In the genomic region with DNA sequence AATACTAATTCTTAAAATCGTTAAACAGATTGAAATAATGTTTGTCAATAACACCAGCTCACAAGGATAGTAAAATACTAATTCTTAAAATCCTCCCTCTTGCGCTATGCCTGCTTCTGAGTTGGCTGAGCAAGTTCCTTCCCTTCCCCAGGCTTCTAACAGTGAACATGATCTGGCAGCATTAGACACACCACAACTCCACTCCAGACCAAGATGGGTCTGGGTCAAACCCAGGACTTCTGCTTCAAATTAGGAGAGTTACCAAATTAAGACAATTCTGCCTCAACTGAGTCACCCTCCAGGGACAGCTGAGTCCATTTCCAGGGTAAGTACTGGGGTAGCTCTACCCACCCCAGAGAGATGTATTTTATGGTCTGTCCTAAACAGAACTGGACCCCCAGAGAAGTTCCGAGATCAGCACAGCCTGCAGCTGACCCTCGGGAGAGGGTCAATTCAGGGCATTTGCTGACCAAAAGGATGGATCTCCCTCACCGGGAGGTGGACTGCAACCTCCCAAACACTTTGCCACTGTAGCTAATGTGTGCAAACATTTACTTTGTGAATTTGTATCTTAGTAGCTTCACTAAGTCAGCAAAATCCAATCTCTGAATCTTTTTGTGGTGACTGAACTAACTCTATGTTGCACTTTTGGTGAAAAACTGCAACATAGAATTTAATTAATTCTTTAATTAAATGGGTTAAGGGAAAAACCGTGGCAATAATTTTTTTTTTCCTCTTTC, we compare ENCODE assay signal across 19 cellular contexts. TPM values are rescaled to one million over a fixed set of nuclear protein-coding genes. Genes with fewer than 3 reads are reported as not detected.
DNase-seq lines count a peak whose midpoint lies in the region; ATAC-seq and TF ChIP-seq lines count a peak whose summit lies in the region.
"Had no signal": no experiment of that assay in that cellular context is flagged by ENCODE, and none has a peak within 500 bp of the region (broad histone marks: within the 10 kb centered on the region; RNA-seq: fewer than 3 reads in every experiment).

No MANE protein-coding gene starts in this region.

- peaks cover 18% of the 10 kb centered on the region for H3K36me3 Mint-ChIP-seq in activated CD8-positive, alpha-beta memory T cell treated with anti-CD3 and anti-CD28 coated beads, Interleukin-2, amount 10 ng/mL, durations not matched to agents 7 days and 5 days

- H3K4me3 ChIP-seq in adipocyte (ENCODE audit: low read length) = no peak overlapping the region
- H3K4me3 ChIP-seq in aorta (ENCODE audit: low read length in 2 of 2) = no peak overlapping the region
- no peak overlapping the region for H3K4me3 ChIP-seq in gastroesophageal sphincter
- H3K4me3 ChIP-seq: body of pancreas, dorsolateral prefrontal cortex had no signal

- H3K9me3 Mint-ChIP-seq in activated CD8-positive, alpha-beta memory T cell treated with anti-CD3 and anti-CD28 coated beads, Interleukin-2, amount 10 ng/mL, durations not matched to agents 7 days and 5 days (ENCODE audit: low read depth) = peaks cover 8% of the 10 kb centered on the region

- CTCF ChIA-PET in activated CD8-positive, alpha-beta memory T cell treated with anti-CD3 and anti-CD28 coated beads, Interleukin-2, amount 10 ng/mL, durations not matched to agents 7 days and 5 days (lab: Charles Lee) = no interaction called here

- no peak overlapping the region for H3K9ac ChIP-seq in adipocyte (ENCODE audit: low read length)
- H3K9ac ChIP-seq: parathyroid adenoma had no signal

- no peak for TF ChIP-seq CTCF in gastroesophageal sphincter (IDR thresholded peaks at IDR 0.05)

- peaks cover 2% of the 10 kb centered on the region for H3K27me3 Mint-ChIP-seq in activated CD8-positive, alpha-beta memory T cell treated with anti-CD3 and anti-CD28 coated beads, Interleukin-2, amount 10 ng/mL, durations not matched to agents 7 days and 5 days
- H3K27me3 Mint-ChIP-seq: stimulated activated naive CD8-positive, alpha-beta T cell treated with anti-CD3 and anti-CD28 coated beads, Interleukin-15, amount 100 ng/mL, for 72 hours had no signal

- peak; percentile 46 for DNase-seq in activated CD8-positive, alpha-beta memory T cell treated with anti-CD3 and anti-CD28 coated beads for 24 hours
- DNase-seq in activated CD8-positive, alpha-beta memory T cell treated with anti-CD3 and anti-CD28 coated beads, Interleukin-2, amount 10 ng/mL, durations not matched to agents 7 days and 5 days = no peak
- DNase-seq in adipocyte (ENCODE audit: low read depth) (peak; percentile 61), medulla oblongata (ENCODE audit: extremely low spot score) (peak; percentile 12), aorta (no peak)
- DNase-seq: activated naive CD4-positive, alpha-beta T cell; body of pancreas; dorsolateral prefrontal cortex; foreskin melanocyte; Kasumi-1; NCI-H187; NCI-H446; stimulated activated naive CD8-positive, alpha-beta T cell treated with anti-CD3 and anti-CD28 coated beads, Interleukin-15, amount 100 ng/mL, for 72 hours had no signal

- no peak for ATAC-seq in activated CD8-positive, alpha-beta memory T cell treated with anti-CD3 and anti-CD28 coated beads, Interleukin-2, amount 10 ng/mL, durations not matched to agents 7 days and 5 days
- peak; percentile 38 for ATAC-seq in aorta (ENCODE audit: low FRiP score)
- no peak for ATAC-seq in HG03378 (IDR thresholded peaks at IDR 0.05; ENCODE audit: unreplicated experiment)
- ATAC-seq in gastroesophageal sphincter = no peak
- no peak for ATAC-seq in GM21367 (IDR thresholded peaks at IDR 0.05; ENCODE audit: unreplicated experiment)
- ATAC-seq: body of pancreas; stimulated activated naive CD8-positive, alpha-beta T cell treated with anti-CD3 and anti-CD28 coated beads, Interleukin-15, amount 100 ng/mL, for 72 hours had no signal

- H3K4me1 ChIP-seq in adipocyte (ENCODE audit: control insufficient read depth, insufficient read depth, low read length) (peaks cover 14% of the 10 kb centered on the region), aorta (ENCODE audit: control insufficient read depth in 1 of 2, insufficient read depth in 2 of 2, low read length in 2 of 2) (no peaks in the 10 kb centered on the region), gastroesophageal sphincter (peaks cover 0 to 6% (median 0%) of the 10 kb centered on the region in 3 donors)
- H3K4me1 ChIP-seq: body of pancreas, parathyroid adenoma had no signal

- intact Hi-C loops in aorta (cut with DNase I) = no loop called here

- H3K36me3 ChIP-seq in adipocyte (ENCODE audit: control insufficient read depth, insufficient read depth, low read length, severe bottlenecking) (no peaks in the 10 kb centered on the region), aorta (ENCODE audit: control insufficient read depth in 1 of 2, insufficient read depth in 2 of 2, low read length in 1 of 2) (no peaks in the 10 kb centered on the region), gastroesophageal sphincter (no peaks in the 10 kb centered on the region)

- no peak overlapping the region for H3K27ac Mint-ChIP-seq in activated CD8-positive, alpha-beta memory T cell treated with anti-CD3 and anti-CD28 coated beads, Interleukin-2, amount 10 ng/mL, durations not matched to agents 7 days and 5 days
- H3K27ac Mint-ChIP-seq: mesothelial cell of epicardium; stimulated activated naive CD8-positive, alpha-beta T cell treated with anti-CD3 and anti-CD28 coated beads, Interleukin-15, amount 100 ng/mL, for 72 hours had no signal

- WGBS in aorta, 2 donors = 43 to 48% methylated on average over 6 of the region's 6 CpGs
- WGBS in gastroesophageal sphincter (ENCODE audit: low coverage in 1 of 2), 2 donors = 46 to 66% methylated on average over 6 of the region's 6 CpGs

- H3K27me3 ChIP-seq in adipocyte (replicated peaks; ENCODE audit: control insufficient read depth, insufficient read depth, low read length) (no peaks in the 10 kb centered on the region), aorta (ENCODE audit: control insufficient read depth in 1 of 2, insufficient read depth in 2 of 2, low read length in 1 of 2) (no peaks in the 10 kb centered on the region), gastroesophageal sphincter (no peaks in the 10 kb centered on the region)
- H3K27me3 ChIP-seq: body of pancreas, dorsolateral prefrontal cortex had no signal

- no peak overlapping the region for H3K4me3 Mint-ChIP-seq in activated CD8-positive, alpha-beta memory T cell treated with anti-CD3 and anti-CD28 coated beads, Interleukin-2, amount 10 ng/mL, durations not matched to agents 7 days and 5 days
- H3K4me3 Mint-ChIP-seq: mesothelial cell of epicardium; stimulated activated naive CD8-positive, alpha-beta T cell treated with anti-CD3 and anti-CD28 coated beads, Interleukin-15, amount 100 ng/mL, for 72 hours had no signal

- no peak overlapping the region for H3K27ac ChIP-seq in aorta (ENCODE audit: low read depth in 1 of 2, low read length in 2 of 2)
- H3K27ac ChIP-seq in gastroesophageal sphincter = no peak overlapping the region
- H3K27ac ChIP-seq: body of pancreas, dorsolateral prefrontal cortex, parathyroid adenoma, VCaP had no signal

- peaks cover 3% of the 10 kb centered on the region for H3K9me3 ChIP-seq in adipocyte (ENCODE audit: control insufficient read depth, low read length)
- H3K9me3 ChIP-seq in aorta (ENCODE audit: control insufficient read depth, low read length) = no peaks in the 10 kb centered on the region
- peaks cover 0 to 9% (median 0%) of the 10 kb centered on the region in 3 donors for H3K9me3 ChIP-seq in gastroesophageal sphincter

- H3K4me1 Mint-ChIP-seq in activated CD8-positive, alpha-beta memory T cell treated with anti-CD3 and anti-CD28 coated beads, Interleukin-2, amount 10 ng/mL, durations not matched to agents 7 days and 5 days = peaks cover 13% of the 10 kb centered on the region
- H3K4me1 Mint-ChIP-seq: mesothelial cell of epicardium had no signal

- no peak for TF ChIP-seq POLR2A in gastroesophageal sphincter (IDR thresholded peaks at IDR 0.05)

- no peak for TF ChIP-seq EP300 in gastroesophageal sphincter (IDR thresholded peaks at IDR 0.05)

RNA-seq across cellular contexts. Expression of gene ADCY9, which starts 48.8 kb away (rescaled TPM):
- 10 to 100 TPM in 1 of 2 experiments, 1 to 10 TPM in 1; 8.6 to 11.0 TPM for total RNA-seq in activated CD8-positive, alpha-beta memory T cell treated with anti-CD3 and anti-CD28 coated beads, Interleukin-2, amount 10 ng/mL, durations not matched to agents 7 days and 5 days
- 10 to 100 TPM; 30.6 to 40.1 TPM for total RNA-seq in aorta
- polyA plus RNA-seq in aorta = 10 to 100 TPM in 1 of 2 donors, 1 to 10 TPM in 1; 7.9 to 18.8 TPM
- total RNA-seq in gastroesophageal sphincter = 10 to 100 TPM; 33.0 to 83.5 (median 43.4) TPM

Comparison
In these comparisons a context has a peak if more than half of its experiments do, and no peak if none do; other contexts are left out.
1. DNase-seq: peak in activated CD8-positive, alpha-beta memory T cell treated with anti-CD3 and anti-CD28 coated beads for 24 hours (single experiment), adipocyte (single experiment) and medulla oblongata (single experiment); none in activated CD8-positive, alpha-beta memory T cell treated with anti-CD3 and anti-CD28 coated beads, Interleukin-2, amount 10 ng/mL, durations not matched to agents 7 days and 5 days (single experiment) and aorta (0 of 2).